Comparison of ENCODE assay signal across 8 cellular contexts in genomic region chr2:65436169-65436824, GRCh38.
DNase-seq lines count a peak whose midpoint lies in the region; ATAC-seq and TF ChIP-seq lines count a peak whose summit lies in the region.

No MANE protein-coding gene starts in this region.

- TF ChIP-seq POLR2A in erythroblast (IDR thresholded peaks at IDR 0.05; ENCODE audit: low read length), result peak; percentile 65

- H3K27ac ChIP-seq in substantia nigra (ENCODE audit: low read depth, low read length, poor library complexity, severe bottlenecking), result peak overlapping the region; percentile 82

- DNase-seq in COR-L47 (lab: John Stamatoyannopoulos, UW) (peak; percentile 76), HK-2 (ENCODE audit: unreplicated experiment) (peak; percentile 77), NCI-H82 treated with DMSO at 0.1 percent for 48 hours (lab: John Stamatoyannopoulos, UW; ENCODE audit: unreplicated experiment) (peak; percentile 65), activated T-cell treated with anti-CD3 and anti-CD28 coated beads for 1 hour (ENCODE audit: low read depth) (peak; percentile 20), erythroblast (lab: John Stamatoyannopoulos, UW) (peak; percentile 89 to 95), middle frontal gyrus (ENCODE audit: extremely low spot score, low spot score) (peak; percentile 47), substantia nigra (lab: John Stamatoyannopoulos, UW) (peak; percentile 23 to 96 (median 76))

- peak; percentile 40 for ATAC-seq in GM19452 (IDR thresholded peaks at IDR 0.05; ENCODE audit: unreplicated experiment)

Comparison
In these comparisons a context has a peak if more than half of its experiments do, and no peak if none do; other contexts are left out.
1. Peak in every context shown above with its lines: DNase-seq, ATAC-seq and H3K27ac ChIP-seq.
2. DNase-seq: peak in every context shown above with its lines; median percentile 92 in erythroblast; 77 in HK-2; 76 in COR-L47; 76 in substantia nigra; 65 in NCI-H82 treated with DMSO at 0.1 percent for 48 hours; 47 in middle frontal gyrus; 20 in activated T-cell treated with anti-CD3 and anti-CD28 coated beads for 1 hour.